In the genomic region with DNA sequence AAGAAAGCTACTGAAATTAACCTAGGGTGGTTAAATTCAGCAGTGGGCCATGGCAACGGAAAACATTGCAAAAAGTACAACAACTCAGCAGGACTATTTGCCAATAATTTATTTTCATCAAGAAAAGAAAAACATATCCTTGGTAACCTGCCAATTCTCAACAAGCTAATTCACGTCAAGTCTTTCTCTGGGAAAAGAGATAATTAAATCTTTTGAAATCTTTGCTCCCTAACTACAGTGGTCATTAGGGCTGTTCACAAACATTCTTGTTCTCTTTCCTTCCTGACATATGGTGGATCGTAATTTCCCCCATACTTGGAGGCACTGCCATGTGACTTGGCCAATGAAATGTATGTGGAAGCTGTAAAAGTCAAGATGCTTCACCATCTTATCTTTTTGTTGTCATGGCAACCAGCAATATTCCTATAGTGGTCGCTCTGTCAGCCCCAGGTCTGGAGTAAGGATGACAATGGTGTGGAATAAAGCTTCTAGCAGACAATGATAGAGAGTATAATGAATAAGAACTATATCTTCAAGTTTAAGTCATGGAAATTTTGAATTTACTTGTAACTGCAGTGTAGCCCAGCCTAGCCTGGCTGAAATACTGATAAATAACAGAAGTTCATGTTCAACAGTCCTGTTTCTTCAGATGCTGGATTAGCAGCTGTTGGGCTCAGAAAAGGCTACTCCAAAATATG, we compare ENCODE assay signal across 2 cellular contexts.
A peak's percentile ranks its signal among the peaks of the same experiment; 100 is the strongest.
TF ChIP-seq lines count a peak whose summit lies in the region.

No MANE protein-coding gene starts in this region.

TF ChIP-seq in IMR-90, 13 proteins besides CTCF, POLR2A, EP300 and RAD21:
- no peak for TF ChIP-seq NFE2L2 (IDR thresholded peaks at IDR 0.05; ENCODE audit: low read depth, low read length)
- TF ChIP-seq RCOR1 (IDR thresholded peaks at IDR 0.05; ENCODE audit: insufficient replicate concordance, low read length) = no peak

TF ChIP-seq in K562, 482 proteins besides CTCF, POLR2A, EP300 and RAD21:
- TF ChIP-seq RFX1 (IDR thresholded peaks at IDR 0.05) (peak; percentile 96), RCOR1 (IDR thresholded peaks at IDR 0.05; ENCODE audit: borderline replicate concordance in 1 of 2, low read depth in 2 of 2, low read length in 2 of 2) (0 out of 4 replicates have a peak, but pooled peaks of 1 of the 2 experiments have one; percentile 8), BMI1 (IDR thresholded peaks at IDR 0.05; ENCODE audit: low read length) (peak; percentile 63; the same call in 1 of the 2 replicates), CSDE1 (IDR thresholded peaks at IDR 0.05) (peak in 1 of 2 experiments; percentile 71; a peak in 2 of 4 replicates), E2F4 (CRISPR knock-in tag; IDR thresholded peaks at IDR 0.05; ENCODE audit: low read depth) (no peak)
